2 cellular contexts compared by ENCODE assay signal in genomic region chr17:43740541-43740940, GRCh38.
TF ChIP-seq lines count a peak whose summit lies in the region.

No MANE protein-coding gene starts in this region.

TF ChIP-seq in GM23338, 12 proteins besides CTCF, POLR2A, EP300 and RAD21:
- TF ChIP-seq ZNF114 (CRISPR knock-in tag; IDR thresholded peaks at IDR 0.05): no peak
- TF ChIP-seq JUNB (IDR thresholded peaks at IDR 0.05; ENCODE audit: unreplicated experiment): no peak
- TF ChIP-seq CREB1 (CRISPR knock-in tag; IDR thresholded peaks at IDR 0.05; ENCODE audit: low read depth): no peak
- no peak for TF ChIP-seq ZNF462 (CRISPR knock-in tag; IDR thresholded peaks at IDR 0.05)

TF ChIP-seq in SK-N-SH treated with all-trans-retinoic acid at 6 μM for 48 hours, 23 proteins besides CTCF, POLR2A, EP300 and RAD21:
- TF ChIP-seq ESRRG (CRISPR knock-in tag; IDR thresholded peaks at IDR 0.05): no peak
- no peak for TF ChIP-seq OSR1 (CRISPR knock-in tag; IDR thresholded peaks at IDR 0.05)
- no peak for TF ChIP-seq TOX (CRISPR knock-in tag; IDR thresholded peaks at IDR 0.05; ENCODE audit: borderline replicate concordance)
- TF ChIP-seq GLIS3 (CRISPR knock-in tag; IDR thresholded peaks at IDR 0.05): no peak
